17 cellular contexts compared by ENCODE assay signal in the genomic region with DNA sequence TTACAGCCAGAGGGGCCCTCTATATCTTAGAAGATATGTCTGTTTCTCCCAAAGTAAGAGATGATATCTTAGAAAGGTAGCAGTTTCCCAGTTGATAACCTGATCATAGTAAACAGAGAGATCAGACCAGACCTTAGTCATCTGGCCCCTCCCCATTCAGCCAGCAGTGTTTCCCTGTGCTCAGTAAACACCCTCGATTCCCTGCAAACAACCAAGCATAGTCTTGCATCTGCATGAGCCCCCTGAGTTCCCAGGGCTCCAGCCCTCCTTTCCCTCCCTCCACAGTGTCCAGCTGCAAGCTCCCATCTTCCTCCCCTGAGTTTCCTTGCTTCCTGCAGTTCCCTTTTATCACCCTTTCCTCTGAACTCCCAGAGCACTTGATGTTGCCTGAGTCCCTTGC. TPM values are rescaled to one million over a fixed set of nuclear protein-coding genes. Genes with fewer than 3 reads are reported as not detected.
A peak's percentile ranks its signal among the peaks of the same experiment; 100 is the strongest.
DNase-seq lines count a peak whose midpoint lies in the region; ATAC-seq and TF ChIP-seq lines count a peak whose summit lies in the region.
"Had no signal": no experiment of that assay in that cellular context is flagged by ENCODE, and none has a peak within 500 bp of the region (broad histone marks: within the 10 kb centered on the region; RNA-seq: fewer than 3 reads in every experiment).

No MANE protein-coding gene starts in this region.

- H3K9me3 ChIP-seq in PC-3 (ENCODE audit: low read length), result no peaks in the 10 kb centered on the region
- H3K9me3 ChIP-seq in osteoblast (ENCODE audit: low read depth, low read length), result no peaks in the 10 kb centered on the region
- no peaks in the 10 kb centered on the region for H3K9me3 ChIP-seq in MG63
- H3K9me3 ChIP-seq: left lung, prostate gland had no signal

- intact Hi-C loops in PC-3 (cut with micrococcal nuclease), result loop anchor here (5.0 kb wide), 1 partner anchor 110 kb away; no protein-coding TSS in a partner anchor

- no peaks in the 10 kb centered on the region for H4K20me1 ChIP-seq in PC-3 (ENCODE audit: low read length)
- no peaks in the 10 kb centered on the region for H4K20me1 ChIP-seq in osteoblast (ENCODE audit: insufficient read depth, low read length)

- H3K4me3 ChIP-seq in PC-3 (ENCODE audit: low read length) (no peak overlapping the region), osteoblast (ENCODE audit: insufficient read depth, low read length) (no peak overlapping the region), MG63 (no peak overlapping the region)
- H3K4me3 ChIP-seq: left lung, prostate gland had no signal

- H3F3A ChIP-seq in PC-3 (ENCODE audit: low read length, unreplicated experiment), result no peaks in the 10 kb centered on the region

- peak overlapping the region; percentile 21 for H3K4me2 ChIP-seq in PC-3 (ENCODE audit: low read length)
- H3K4me2 ChIP-seq in osteoblast (ENCODE audit: insufficient read depth, low read length), result no peak overlapping the region

- H3K27ac ChIP-seq in PC-3 (ENCODE audit: low read length) (no peak overlapping the region), epithelial cell of prostate (peak overlapping the region; percentile 85), osteoblast (ENCODE audit: low read depth, low read length) (peak overlapping the region; percentile 98)
- H3K27ac ChIP-seq: prostate gland had no signal

- no peaks in the 10 kb centered on the region for H3K36me3 ChIP-seq in PC-3 (ENCODE audit: low read depth, low read length)
- peaks cover 25% of the 10 kb centered on the region for H3K36me3 ChIP-seq in osteoblast (ENCODE audit: insufficient read depth, low read length)
- H3K36me3 ChIP-seq in MG63, result no peaks in the 10 kb centered on the region
- H3K36me3 ChIP-seq: prostate gland had no signal

- H3K79me2 ChIP-seq in PC-3 (ENCODE audit: low read length) (no peaks in the 10 kb centered on the region), osteoblast (ENCODE audit: insufficient read depth, low read length) (peaks cover 31% of the 10 kb centered on the region)

- BruUV-seq in PC-3 (replicated peaks; lab: Mats Ljungman, UMichigan), result no TSS peak

- H2AFZ ChIP-seq in PC-3 (ENCODE audit: low read length), result 0 out of 2 replicates have a peak overlapping the region, but pooled peaks have one; percentile 9
- H2AFZ ChIP-seq in osteoblast (ENCODE audit: low read length), result no peak overlapping the region

- no peak for TF ChIP-seq CTCF in PC-3 (conservative IDR thresholded peaks at IDR 0.05; ENCODE audit: low read depth, low read length)
- TF ChIP-seq CTCF in osteoblast (IDR thresholded peaks at IDR 0.05; ENCODE audit: extremely low read depth, low read depth, low read length), result no peak

- no peak overlapping the region for H3K9ac ChIP-seq in PC-3 (ENCODE audit: low read length)

- DNase-seq in DMS53 treated with DMSO at 0.1 percent for 48 hours (lab: John Stamatoyannopoulos, UW; ENCODE audit: unreplicated experiment) (peak; percentile 40), PC-3 (peak; percentile 49), epithelial cell of prostate (ENCODE audit: low read depth, low spot score) (no peak), osteoblast (ENCODE audit: insufficient read length, low spot score, missing footprints) (no peak), MG63 (no peak)
- DNase-seq in stimulated activated CD8-positive, alpha-beta memory T cell treated with anti-CD3 and anti-CD28 coated beads, Interleukin-4, amount 100 ng/mL, for 48 hours, result no peak
- DNase-seq: activated naive CD4-positive, alpha-beta T cell treated with anti-CD3 and anti-CD28 coated beads for 36 hours; GF-D8; GOT3; left lung; naive thymus-derived CD4-positive, alpha-beta T cell; NCI-H1694; NCI-H345; SHP77 had no signal

- ATAC-seq in PC-3, result peak; percentile 41
- no peak for ATAC-seq in HG03045 (IDR thresholded peaks at IDR 0.05; ENCODE audit: unreplicated experiment)
- no peak for ATAC-seq in GM19455 (IDR thresholded peaks at IDR 0.05; ENCODE audit: unreplicated experiment)
- ATAC-seq: left lung; naive thymus-derived CD4-positive, alpha-beta T cell had no signal

- CTCF ChIA-PET in PC-3 (lab: Charles Lee), result no interaction called here

- POLR2A ChIA-PET in PC-3 (lab: Charles Lee; ENCODE audit: unreplicated experiment), result no interaction called here

- no peaks in the 10 kb centered on the region for H3K27me3 ChIP-seq in PC-3 (ENCODE audit: low read length)
- H3K27me3 ChIP-seq in osteoblast (ENCODE audit: insufficient read depth, low read length), result no peaks in the 10 kb centered on the region
- no peaks in the 10 kb centered on the region for H3K27me3 ChIP-seq in MG63
- H3K27me3 ChIP-seq: left lung had no signal

- H3K4me1 ChIP-seq in PC-3 (ENCODE audit: insufficient read depth, low read length) (peaks cover 44% of the 10 kb centered on the region), osteoblast (ENCODE audit: insufficient read depth, low read length) (peaks cover 94% of the 10 kb centered on the region)
- H3K4me1 ChIP-seq: prostate gland had no signal

- H3K9me2 ChIP-seq in PC-3 (replicated peaks; ENCODE audit: low read length), result no peaks in the 10 kb centered on the region

RNA-seq across cellular contexts. Expression of a gene that starts 20.3 kb away (rescaled TPM):
- total RNA-seq in PC-3 (2014; rRNA removed) (18.3 and 19.9 TPM in 2 replicates), osteoblast (145 and 183 TPM in 2 replicates)
- total RNA-seq in MG63 (2014; rRNA removed; shearing (Covaris generic); ENCODE audit: low replicate concordance), result 3.5 TPM in 1 of 2 replicates, not detected in the other

Comparison
In these comparisons a context has a peak if more than half of its experiments do, and no peak if none do; other contexts are left out.
1. DNase-seq: peak in DMS53 treated with DMSO at 0.1 percent for 48 hours (single experiment) and PC-3 (single experiment); none in epithelial cell of prostate (single experiment), osteoblast (single experiment), stimulated activated CD8-positive, alpha-beta memory T cell treated with anti-CD3 and anti-CD28 coated beads, Interleukin-4, amount 100 ng/mL, for 48 hours (single experiment) and MG63 (single experiment).